ENCODE assay signal across 8 cellular contexts in the genomic region with DNA sequence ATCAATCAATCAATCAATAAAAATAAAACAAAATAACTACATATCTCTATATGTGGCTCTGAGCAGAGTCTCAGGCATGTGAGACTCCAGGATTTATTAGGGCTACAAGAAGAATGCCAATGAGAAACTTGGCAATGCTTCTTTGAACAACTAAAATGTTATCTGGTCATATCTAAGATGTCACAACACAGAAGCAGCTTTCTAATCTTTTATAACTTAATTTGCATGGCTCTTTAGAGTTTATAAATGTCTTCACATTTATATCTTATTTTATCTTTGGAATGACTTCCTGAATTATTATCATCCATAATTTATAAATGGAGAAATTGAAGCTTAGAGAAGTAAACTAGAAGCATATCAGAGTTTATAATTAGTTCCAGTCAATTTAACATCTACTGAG.
"Had no signal": no experiment of that assay in that cellular context is flagged by ENCODE, and none has a peak within 500 bp of the region (broad histone marks: within the 10 kb centered on the region; RNA-seq: fewer than 3 reads in every experiment).

No MANE protein-coding gene starts in this region.

- ATAC-seq: GM12878 had no signal

- FAIRE-seq: G401.6, GM12878, GM12891, GM12892, GM18507, GM19239 had no signal

- H3K4me3 ChIP-seq: GM12878 had no signal

- DNase-seq: GDM1, GF-D8 had no signal
